ENCODE assay signal across 1 cellular context in the genomic region with DNA sequence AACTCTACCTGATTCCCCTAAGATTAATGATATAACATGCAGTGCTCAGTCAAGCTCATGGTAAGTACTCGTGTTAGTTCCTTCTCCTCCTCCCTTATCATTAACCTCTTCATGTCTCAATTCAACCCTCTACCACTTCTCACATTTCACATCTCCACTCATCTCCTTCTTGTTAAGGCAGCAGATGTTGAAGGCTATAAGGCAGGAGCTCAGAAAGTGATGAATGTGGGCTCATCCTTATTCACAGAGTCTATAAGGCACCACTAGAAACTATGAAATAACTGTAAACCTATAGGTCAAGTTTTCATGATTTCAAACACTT.
TF ChIP-seq lines count a peak whose summit lies in the region.

No MANE protein-coding gene starts in this region.

TF ChIP-seq in IMR-90, 13 proteins besides CTCF, POLR2A, EP300 and RAD21:
- TF ChIP-seq SMC3 (IDR thresholded peaks at IDR 0.05; ENCODE audit: low read depth, low read length) (no peak), MAFK (IDR thresholded peaks at IDR 0.05; ENCODE audit: low read depth, low read length) (no peak), RCOR1 (IDR thresholded peaks at IDR 0.05; ENCODE audit: insufficient replicate concordance, low read length) (no peak), CEBPB (IDR thresholded peaks at IDR 0.05; ENCODE audit: low read depth, low read length) (no peak), MXI1 (IDR thresholded peaks at IDR 0.05; ENCODE audit: borderline replicate concordance, low read depth, low read length) (no peak), FOS (IDR thresholded peaks at IDR 0.05; ENCODE audit: low read depth, low read length) (no peak), RFX5 (IDR thresholded peaks at IDR 0.05; ENCODE audit: low read depth, low read length) (no peak), NFE2L2 (IDR thresholded peaks at IDR 0.05; ENCODE audit: low read depth, low read length) (no peak), MAZ (IDR thresholded peaks at IDR 0.05; ENCODE audit: borderline replicate concordance, low read depth, low read length) (no peak), BHLHE40 (IDR thresholded peaks at IDR 0.05; ENCODE audit: low read depth, low read length) (no peak), CHD1 (IDR thresholded peaks at IDR 0.05; ENCODE audit: low read depth, low read length) (no peak)
- TF ChIP-seq, protein P1, sequence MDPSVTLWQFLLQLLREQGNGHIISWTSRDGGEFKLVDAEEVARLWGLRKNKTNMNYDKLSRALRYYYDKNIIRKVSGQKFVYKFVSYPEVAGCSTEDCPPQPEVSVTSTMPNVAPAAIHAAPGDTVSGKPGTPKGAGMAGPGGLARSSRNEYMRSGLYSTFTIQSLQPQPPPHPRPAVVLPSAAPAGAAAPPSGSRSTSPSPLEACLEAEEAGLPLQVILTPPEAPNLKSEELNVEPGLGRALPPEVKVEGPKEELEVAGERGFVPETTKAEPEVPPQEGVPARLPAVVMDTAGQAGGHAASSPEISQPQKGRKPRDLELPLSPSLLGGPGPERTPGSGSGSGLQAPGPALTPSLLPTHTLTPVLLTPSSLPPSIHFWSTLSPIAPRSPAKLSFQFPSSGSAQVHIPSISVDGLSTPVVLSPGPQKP (IDR thresholded peaks at IDR 0.05; ENCODE audit: borderline replicate concordance, low read depth, low read length) = no peak
- TF ChIP-seq, protein P2, sequence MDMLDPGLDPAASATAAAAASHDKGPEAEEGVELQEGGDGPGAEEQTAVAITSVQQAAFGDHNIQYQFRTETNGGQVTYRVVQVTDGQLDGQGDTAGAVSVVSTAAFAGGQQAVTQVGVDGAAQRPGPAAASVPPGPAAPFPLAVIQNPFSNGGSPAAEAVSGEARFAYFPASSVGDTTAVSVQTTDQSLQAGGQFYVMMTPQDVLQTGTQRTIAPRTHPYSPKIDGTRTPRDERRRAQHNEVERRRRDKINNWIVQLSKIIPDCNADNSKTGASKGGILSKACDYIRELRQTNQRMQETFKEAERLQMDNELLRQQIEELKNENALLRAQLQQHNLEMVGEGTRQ (IDR thresholded peaks at IDR 0.05; ENCODE audit: low read depth, low read length) = no peak
TF ChIP-seq in IMR-90: peak in this region for 0.
